ENCODE assay signal across 7 cellular contexts in genomic region chr6:42526616-42527015, GRCh38.
"Had no signal": no experiment of that assay in that cellular context is flagged by ENCODE, and none has a peak within 500 bp of the region (broad histone marks: within the 10 kb centered on the region; RNA-seq: fewer than 3 reads in every experiment).

No MANE protein-coding gene starts in this region.

- H3K36me3 ChIP-seq: HAP-1 had no signal

- H3K27ac ChIP-seq: KMS-11 had no signal

- H2AFZ ChIP-seq: GM23338 had no signal

- H3K9me3 ChIP-seq: HAP-1 had no signal

- H3K4me1 ChIP-seq: HAP-1 had no signal

- H3K9ac ChIP-seq: KMS-11 had no signal

- H3K4me2 ChIP-seq: GM23338, KMS-11 had no signal

- ATAC-seq: GM23338 had no signal

- H3K4me3 ChIP-seq: GM23338, HAP-1 had no signal

- DNase-seq: H7, IMR-90, Karpas-422 had no signal

- FAIRE-seq: HTR-8/SVneo had no signal
